In the genomic region with DNA sequence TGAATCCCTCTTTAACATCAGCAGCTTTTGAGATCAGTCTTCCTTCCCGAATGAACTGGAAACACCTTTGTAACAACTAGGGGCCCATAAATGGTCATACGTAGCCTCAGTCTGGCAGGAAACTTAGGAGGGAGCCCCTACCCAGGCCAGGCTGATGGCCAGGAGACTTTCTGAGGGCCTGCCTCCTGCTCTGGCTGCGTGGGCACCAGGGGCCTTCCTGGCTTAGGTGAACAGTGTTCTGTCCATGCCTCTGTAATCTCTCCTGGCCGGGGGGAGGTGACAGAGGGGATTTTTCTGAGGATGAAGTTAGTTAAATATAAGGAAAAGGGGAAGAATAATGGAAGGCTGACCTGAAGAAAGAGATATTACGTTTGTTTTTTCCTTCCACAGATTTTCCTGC, we compare ENCODE assay signal across 2 cellular contexts.
TF ChIP-seq lines count a peak whose summit lies in the region.

No MANE protein-coding gene starts in this region.

TF ChIP-seq in WTC11, 78 proteins besides CTCF, POLR2A, EP300 and RAD21:
- no peak for TF ChIP-seq ETV6 (CRISPR knock-in tag; IDR thresholded peaks at IDR 0.05)
- TF ChIP-seq, protein P1, sequence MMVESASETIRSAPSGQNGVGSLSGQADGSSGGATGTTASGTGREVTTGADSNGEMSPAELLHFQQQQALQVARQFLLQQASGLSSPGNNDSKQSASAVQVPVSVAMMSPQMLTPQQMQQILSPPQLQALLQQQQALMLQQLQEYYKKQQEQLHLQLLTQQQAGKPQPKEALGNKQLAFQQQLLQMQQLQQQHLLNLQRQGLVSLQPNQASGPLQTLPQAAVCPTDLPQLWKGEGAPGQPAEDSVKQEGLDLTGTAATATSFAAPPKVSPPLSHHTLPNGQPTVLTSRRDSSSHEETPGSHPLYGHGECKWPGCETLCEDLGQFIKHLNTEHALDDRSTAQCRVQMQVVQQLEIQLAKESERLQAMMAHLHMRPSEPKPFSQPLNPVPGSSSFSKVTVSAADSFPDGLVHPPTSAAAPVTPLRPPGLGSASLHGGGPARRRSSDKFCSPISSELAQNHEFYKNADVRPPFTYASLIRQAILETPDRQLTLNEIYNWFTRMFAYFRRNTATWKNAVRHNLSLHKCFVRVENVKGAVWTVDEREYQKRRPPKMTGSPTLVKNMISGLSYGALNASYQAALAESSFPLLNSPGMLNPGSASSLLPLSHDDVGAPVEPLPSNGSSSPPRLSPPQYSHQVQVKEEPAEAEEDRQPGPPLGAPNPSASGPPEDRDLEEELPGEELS (CRISPR knock-in tag; IDR thresholded peaks at IDR 0.05), result no peak
- no peak for TF ChIP-seq ERG (CRISPR knock-in tag; IDR thresholded peaks at IDR 0.05)
- TF ChIP-seq, protein P2, sequence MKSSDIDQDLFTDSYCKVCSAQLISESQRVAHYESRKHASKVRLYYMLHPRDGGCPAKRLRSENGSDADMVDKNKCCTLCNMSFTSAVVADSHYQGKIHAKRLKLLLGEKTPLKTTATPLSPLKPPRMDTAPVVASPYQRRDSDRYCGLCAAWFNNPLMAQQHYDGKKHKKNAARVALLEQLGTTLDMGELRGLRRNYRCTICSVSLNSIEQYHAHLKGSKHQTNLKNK (CRISPR knock-in tag; IDR thresholded peaks at IDR 0.05), result no peak
- no peak for TF ChIP-seq ZNF138 (CRISPR knock-in tag; conservative IDR thresholded peaks at IDR 0.05)
- no peak for TF ChIP-seq OVOL2 (CRISPR knock-in tag; IDR thresholded peaks at IDR 0.05; ENCODE audit: borderline replicate concordance)
- no peak for TF ChIP-seq MXD4 (CRISPR knock-in tag; IDR thresholded peaks at IDR 0.05; ENCODE audit: borderline replicate concordance)
- TF ChIP-seq ZNF423 (CRISPR knock-in tag; IDR thresholded peaks at IDR 0.05), result no peak
- TF ChIP-seq, protein P3, sequence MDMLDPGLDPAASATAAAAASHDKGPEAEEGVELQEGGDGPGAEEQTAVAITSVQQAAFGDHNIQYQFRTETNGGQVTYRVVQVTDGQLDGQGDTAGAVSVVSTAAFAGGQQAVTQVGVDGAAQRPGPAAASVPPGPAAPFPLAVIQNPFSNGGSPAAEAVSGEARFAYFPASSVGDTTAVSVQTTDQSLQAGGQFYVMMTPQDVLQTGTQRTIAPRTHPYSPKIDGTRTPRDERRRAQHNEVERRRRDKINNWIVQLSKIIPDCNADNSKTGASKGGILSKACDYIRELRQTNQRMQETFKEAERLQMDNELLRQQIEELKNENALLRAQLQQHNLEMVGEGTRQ (CRISPR knock-in tag; IDR thresholded peaks at IDR 0.05), result no peak
- no peak for TF ChIP-seq MYBL2 (CRISPR knock-in tag; IDR thresholded peaks at IDR 0.05)
- no peak for TF ChIP-seq ZBTB21 (CRISPR knock-in tag; IDR thresholded peaks at IDR 0.05; ENCODE audit: borderline replicate concordance)
- no peak for TF ChIP-seq GABPB1 (CRISPR knock-in tag; IDR thresholded peaks at IDR 0.05)
- no peak for TF ChIP-seq ZNF425 (CRISPR knock-in tag; conservative IDR thresholded peaks at IDR 0.05)
- TF ChIP-seq NFE2L1 (CRISPR knock-in tag; IDR thresholded peaks at IDR 0.05), result no peak

TF ChIP-seq in H1, 55 proteins besides CTCF, POLR2A, EP300 and RAD21:
- TF ChIP-seq, protein P4, sequence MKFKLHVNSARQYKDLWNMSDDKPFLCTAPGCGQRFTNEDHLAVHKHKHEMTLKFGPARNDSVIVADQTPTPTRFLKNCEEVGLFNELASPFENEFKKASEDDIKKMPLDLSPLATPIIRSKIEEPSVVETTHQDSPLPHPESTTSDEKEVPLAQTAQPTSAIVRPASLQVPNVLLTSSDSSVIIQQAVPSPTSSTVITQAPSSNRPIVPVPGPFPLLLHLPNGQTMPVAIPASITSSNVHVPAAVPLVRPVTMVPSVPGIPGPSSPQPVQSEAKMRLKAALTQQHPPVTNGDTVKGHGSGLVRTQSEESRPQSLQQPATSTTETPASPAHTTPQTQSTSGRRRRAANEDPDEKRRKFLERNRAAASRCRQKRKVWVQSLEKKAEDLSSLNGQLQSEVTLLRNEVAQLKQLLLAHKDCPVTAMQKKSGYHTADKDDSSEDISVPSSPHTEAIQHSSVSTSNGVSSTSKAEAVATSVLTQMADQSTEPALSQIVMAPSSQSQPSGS (IDR thresholded peaks at IDR 0.05; ENCODE audit: low read length), result no peak
- TF ChIP-seq YY1 (IDR thresholded peaks at IDR 0.05; ENCODE audit: low read depth, low read length) (no peak), TAF7 (optimal IDR thresholded peaks at IDR 0.05; ENCODE audit: borderline replicate concordance, low read depth, low read length) (no peak), CTBP2 (IDR thresholded peaks at IDR 0.05; ENCODE audit: borderline replicate concordance, insufficient read depth, insufficient read length, low read length) (no peak), SIRT6 (IDR thresholded peaks at IDR 0.05; ENCODE audit: low read length) (no peak), ASH2L (IDR thresholded peaks at IDR 0.05; ENCODE audit: low read length) (no peak), SIX5 (IDR thresholded peaks at IDR 0.05; ENCODE audit: low read depth, low read length) (no peak), RXRA (IDR thresholded peaks at IDR 0.05; ENCODE audit: insufficient read depth, low read depth, low read length) (no peak), RFX5 (IDR thresholded peaks at IDR 0.05; ENCODE audit: borderline replicate concordance, low read depth, low read length) (no peak)
